In genomic region chr18:22964116-22964515, GRCh38 we compare ENCODE assay signal across 17 cellular contexts.
"Had no signal": no experiment of that assay in that cellular context is flagged by ENCODE, and none has a peak within 500 bp of the region (broad histone marks: within the 10 kb centered on the region; RNA-seq: fewer than 3 reads in every experiment).

No MANE protein-coding gene starts in this region.

- H3K4me3 ChIP-seq: gastroesophageal sphincter, heart right ventricle, lung, neural progenitor cell, ovary, thyroid gland, uterus had no signal

- H3K27ac ChIP-seq: brain microvascular endothelial cell, gastroesophageal sphincter, heart right ventricle, neural progenitor cell, ovary, thyroid gland, uterus had no signal

- H3K9me3 Mint-ChIP-seq: activated naive CD4-positive, alpha-beta T cell treated with anti-CD3 and anti-CD28 coated beads, Interleukin-2, amount 50 U/mL, for 24 hours; neural progenitor cell; T-helper 2 cell treated with Interferon-gamma antibody and Interleukin-4, amounts not matched to agents 5 μg/mL and 100 μg/mL, for 36 hours had no signal

- H3K4me1 Mint-ChIP-seq: activated naive CD4-positive, alpha-beta T cell treated with anti-CD3 and anti-CD28 coated beads, Interleukin-2, amount 50 U/mL, for 24 hours had no signal

- H3K4me1 ChIP-seq: gastroesophageal sphincter, heart right ventricle, neural progenitor cell, uterus had no signal

- ATAC-seq: gastroesophageal sphincter, heart right ventricle, left cardiac atrium had no signal

- DNase-seq: activated CD4-positive, alpha-beta T cell treated with anti-CD3 and anti-CD28 coated beads, Interleukin-2, amount 50 U/mL, for 48 hours; brain microvascular endothelial cell; cerebellar nuclear complex; dermis blood vessel endothelial cell; heart right ventricle; left cardiac atrium; midbrain; ovary; stimulated activated CD4-positive, alpha-beta T cell treated with anti-CD3 and anti-CD28 coated beads, Interleukin-12 subunit alpha, Interleukin-12 subunit beta, amount 100 ng/mL, for 4 hours; stimulated activated CD4-positive, alpha-beta T cell treated with anti-CD3 and anti-CD28 coated beads, Interleukin-2, amount 100 ng/mL, for 24 hours; thyroid gland; uterus had no signal

- H2AFZ ChIP-seq: neural progenitor cell had no signal

- H3K36me3 ChIP-seq: brain microvascular endothelial cell, gastroesophageal sphincter, ovary, thyroid gland, uterus had no signal

- H3K9me3 ChIP-seq: gastroesophageal sphincter, heart right ventricle, ovary, thyroid gland, uterus had no signal

- H3K27me3 ChIP-seq: brain microvascular endothelial cell, gastroesophageal sphincter, heart right ventricle, neural progenitor cell, ovary, thyroid gland, uterus had no signal

- H3K9ac ChIP-seq: neural progenitor cell had no signal

- H3K4me3 Mint-ChIP-seq: activated naive CD4-positive, alpha-beta T cell treated with anti-CD3 and anti-CD28 coated beads, Interleukin-2, amount 50 U/mL, for 24 hours; neural progenitor cell; T-helper 2 cell treated with Interferon-gamma antibody and Interleukin-4, amounts not matched to agents 5 μg/mL and 100 μg/mL, for 36 hours had no signal

- H3K27ac Mint-ChIP-seq: activated naive CD4-positive, alpha-beta T cell treated with anti-CD3 and anti-CD28 coated beads, Interleukin-2, amount 50 U/mL, for 24 hours; neural progenitor cell; T-helper 2 cell treated with Interferon-gamma antibody and Interleukin-4, amounts not matched to agents 5 μg/mL and 100 μg/mL, for 36 hours had no signal

- H3K27me3 Mint-ChIP-seq: activated naive CD4-positive, alpha-beta T cell treated with anti-CD3 and anti-CD28 coated beads, Interleukin-2, amount 50 U/mL, for 24 hours had no signal

- H3K4me2 ChIP-seq: neural progenitor cell had no signal
